Comparison of ENCODE assay signal across 1 cellular context in the genomic region with DNA sequence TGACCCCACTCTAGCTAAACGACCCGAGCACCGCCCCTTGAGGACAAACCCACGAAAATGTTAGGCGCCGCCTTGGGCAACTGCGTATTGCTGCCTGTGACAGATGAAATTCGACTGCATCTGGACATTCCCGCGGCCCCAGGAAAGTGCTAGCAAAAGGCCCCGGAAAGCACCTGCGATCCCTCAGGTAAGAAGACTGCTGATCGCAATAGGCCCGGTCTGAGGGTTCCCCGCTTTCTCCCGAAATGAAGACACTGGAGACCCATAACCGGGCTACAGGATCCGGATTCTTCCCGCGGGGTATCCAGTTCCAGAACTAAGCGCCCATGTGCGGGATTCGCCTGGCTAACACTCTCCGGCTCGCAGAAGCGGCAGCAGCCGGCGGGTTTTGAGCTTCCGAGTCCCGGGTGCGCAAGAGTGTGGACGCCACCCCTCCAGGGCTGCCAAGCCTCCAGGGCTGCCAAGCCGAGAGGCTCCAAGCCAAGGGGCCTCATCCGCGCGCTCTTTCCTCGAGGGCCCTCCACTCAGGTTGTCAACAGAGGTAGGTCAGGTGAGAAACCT.
TF ChIP-seq lines count a peak whose summit lies in the region.

No MANE protein-coding gene starts in this region.

TF ChIP-seq in SK-N-SH, 30 proteins besides CTCF, POLR2A, EP300 and RAD21:
- TF ChIP-seq POLR2AphosphoS5 (IDR thresholded peaks at IDR 0.05; ENCODE audit: low read depth, low read length), result no peak
- TF ChIP-seq USF1 (IDR thresholded peaks at IDR 0.05; ENCODE audit: borderline replicate concordance, low read depth), result no peak
- no peak for TF ChIP-seq MEF2A (IDR thresholded peaks at IDR 0.05; ENCODE audit: borderline replicate concordance, low read depth)
- TF ChIP-seq SMC3 (IDR thresholded peaks at IDR 0.05; ENCODE audit: low read depth, low read length), result no peak
- no peak for TF ChIP-seq EZH2phosphoT487 (IDR thresholded peaks at IDR 0.05; ENCODE audit: borderline replicate concordance, low read depth)
- no peak for TF ChIP-seq USF2 (IDR thresholded peaks at IDR 0.05; ENCODE audit: borderline replicate concordance, low read depth, low read length)
- no peak for TF ChIP-seq FOXJ3 (CRISPR knock-in tag; IDR thresholded peaks at IDR 0.05)
- TF ChIP-seq, protein P1, sequence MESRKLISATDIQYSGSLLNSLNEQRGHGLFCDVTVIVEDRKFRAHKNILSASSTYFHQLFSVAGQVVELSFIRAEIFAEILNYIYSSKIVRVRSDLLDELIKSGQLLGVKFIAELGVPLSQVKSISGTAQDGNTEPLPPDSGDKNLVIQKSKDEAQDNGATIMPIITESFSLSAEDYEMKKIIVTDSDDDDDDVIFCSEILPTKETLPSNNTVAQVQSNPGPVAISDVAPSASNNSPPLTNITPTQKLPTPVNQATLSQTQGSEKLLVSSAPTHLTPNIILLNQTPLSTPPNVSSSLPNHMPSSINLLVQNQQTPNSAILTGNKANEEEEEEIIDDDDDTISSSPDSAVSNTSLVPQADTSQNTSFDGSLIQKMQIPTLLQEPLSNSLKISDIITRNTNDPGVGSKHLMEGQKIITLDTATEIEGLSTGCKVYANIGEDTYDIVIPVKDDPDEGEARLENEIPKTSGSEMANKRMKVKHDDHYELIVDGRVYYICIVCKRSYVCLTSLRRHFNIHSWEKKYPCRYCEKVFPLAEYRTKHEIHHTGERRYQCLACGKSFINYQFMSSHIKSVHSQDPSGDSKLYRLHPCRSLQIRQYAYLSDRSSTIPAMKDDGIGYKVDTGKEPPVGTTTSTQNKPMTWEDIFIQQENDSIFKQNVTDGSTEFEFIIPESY (IDR thresholded peaks at IDR 0.05; ENCODE audit: borderline replicate concordance, low read depth), result no peak
- no peak for TF ChIP-seq FOXM1 (IDR thresholded peaks at IDR 0.05; ENCODE audit: low read depth)
- no peak for TF ChIP-seq GABPA (IDR thresholded peaks at IDR 0.05; ENCODE audit: low read depth)
- no peak for TF ChIP-seq CHD2 (IDR thresholded peaks at IDR 0.05; ENCODE audit: low read length, partially characterized antibody)
- no peak for TF ChIP-seq TAF1 (IDR thresholded peaks at IDR 0.05; ENCODE audit: borderline replicate concordance, low read depth, low read length)
